ENCODE assay signal across 10 cellular contexts in genomic region chr2:241638940-241639339, GRCh38. TPM values are rescaled to one million over a fixed set of nuclear protein-coding genes. Genes with fewer than 3 reads are reported as not detected.
DNase-seq lines count a peak whose midpoint lies in the region; ATAC-seq and TF ChIP-seq lines count a peak whose summit lies in the region.
"Had no signal": no experiment of that assay in that cellular context is flagged by ENCODE, and none has a peak within 500 bp of the region (broad histone marks: within the 10 kb centered on the region; RNA-seq: fewer than 3 reads in every experiment).

No MANE protein-coding gene starts in this region.

- CTCF ChIA-PET in activated CD8-positive, alpha-beta memory T cell treated with anti-CD3 and anti-CD28 coated beads, Interleukin-2, amount 10 ng/mL, durations not matched to agents 7 days and 5 days (lab: Charles Lee) = interaction anchor here (0.7 to 1.2 kb wide), 5 partner anchors 8 to 239 kb away, joined by 3 read pairs; no protein-coding TSS in a partner anchor
- CTCF ChIA-PET in activated CD4-positive, alpha-beta memory T cell treated with anti-CD3 and anti-CD28 coated beads, Interleukin-2, amount 10 ng/mL, durations not matched to agents 7 days and 5 days (lab: Charles Lee) = interaction anchor here (1.1 to 1.9 kb wide), 4 partner anchors 20 to 63 kb away, joined by 3 to 10 read pairs (median 6); partner anchors contain the start of genes DTYMK and ING5
- CTCF ChIA-PET in GM10248 (lab: Yijun Ruan, JAX) = interaction anchor here (1.0 to 1.6 kb wide), 4 partner anchors 10 to 63 kb away, joined by 3 read pairs; partner anchors contain the start of genes DTYMK and ING5

- peaks cover 86% of the 10 kb centered on the region for H3K79me2 ChIP-seq in hepatocyte

- no peak for TF ChIP-seq CTCF in hepatocyte (IDR thresholded peaks at IDR 0.05; ENCODE audit: poor library complexity)
- no peak for TF ChIP-seq CTCF in GM10248 (IDR thresholded peaks at IDR 0.05; ENCODE audit: control extremely low read depth, extremely low read depth, low read depth, missing control alignments)
- no peak for TF ChIP-seq CTCF in gastroesophageal sphincter (IDR thresholded peaks at IDR 0.05)

- peak overlapping the region; percentile 93 for H3K27ac Mint-ChIP-seq in activated CD8-positive, alpha-beta memory T cell treated with anti-CD3 and anti-CD28 coated beads, Interleukin-2, amount 10 ng/mL, durations not matched to agents 7 days and 5 days
- no peak overlapping the region for H3K27ac Mint-ChIP-seq in activated CD4-positive, alpha-beta memory T cell treated with anti-CD3 and anti-CD28 coated beads, Interleukin-2, amount 10 ng/mL, durations not matched to agents 7 days and 5 days
- H3K27ac Mint-ChIP-seq in stimulated activated memory B cell treated with anti-CD40 and anti-IgM and Interleukin-4, amounts not matched to agents 10 μg/mL and 1 μg/mL and 100 μg/mL, for 72 hours = peak overlapping the region; percentile 93

- POLR2A ChIA-PET in activated CD4-positive, alpha-beta memory T cell treated with anti-CD3 and anti-CD28 coated beads, Interleukin-2, amount 10 ng/mL, durations not matched to agents 7 days and 5 days (lab: Charles Lee) = interaction anchor here (0.9 to 4.1 kb wide), 7 partner anchors 8 to 489 kb away, joined by 4 to 21 read pairs (median 7); partner anchors contain the start of genes ING5, PASK and PPP1R7
- POLR2A ChIA-PET in GM10248 (lab: Yijun Ruan, JAX) = no interaction called here

- peak overlapping the region; percentile 95 for H3K4me3 Mint-ChIP-seq in activated CD8-positive, alpha-beta memory T cell treated with anti-CD3 and anti-CD28 coated beads, Interleukin-2, amount 10 ng/mL, durations not matched to agents 7 days and 5 days
- H3K4me3 Mint-ChIP-seq in activated CD4-positive, alpha-beta memory T cell treated with anti-CD3 and anti-CD28 coated beads, Interleukin-2, amount 10 ng/mL, durations not matched to agents 7 days and 5 days = peak overlapping the region; percentile 89
- H3K4me3 Mint-ChIP-seq in stimulated activated memory B cell treated with anti-CD40 and anti-IgM and Interleukin-4, amounts not matched to agents 10 μg/mL and 1 μg/mL and 100 μg/mL, for 72 hours = peak overlapping the region; percentile 90

- H3K27ac ChIP-seq in hepatocyte (no peak overlapping the region), gastroesophageal sphincter (peak overlapping the region in 1 of 4 donors; percentile 7)

- H3K36me3 ChIP-seq in hepatocyte (replicated peaks; ENCODE audit: insufficient read depth, low read depth) (no peaks in the 10 kb centered on the region), gastroesophageal sphincter (peaks cover 0 to 1% of the 10 kb centered on the region in 2 donors)

- no peak for TF ChIP-seq EP300 in gastroesophageal sphincter (IDR thresholded peaks at IDR 0.05)

- no peak for ATAC-seq in activated CD8-positive, alpha-beta memory T cell treated with anti-CD3 and anti-CD28 coated beads, Interleukin-2, amount 10 ng/mL, durations not matched to agents 7 days and 5 days
- ATAC-seq in stimulated activated memory B cell treated with anti-CD40 and anti-IgM and Interleukin-4, amounts not matched to agents 10 μg/mL and 1 μg/mL and 100 μg/mL, for 72 hours = no peak
- ATAC-seq in left lobe of liver (no peak), gastroesophageal sphincter (no peak)

- H2AFZ ChIP-seq in hepatocyte = no peak overlapping the region

- TF ChIP-seq POLR2A in gastroesophageal sphincter (IDR thresholded peaks at IDR 0.05) = no peak

- WGBS in hepatocyte (ENCODE audit: low lambda C conversion rate, missing lambda C conversion rate) = 94% methylated on average over 14 of the region's 14 CpGs
- WGBS in gastroesophageal sphincter (ENCODE audit: low coverage in 1 of 2), 2 donors = 89% methylated on average over 5 of the region's 14 CpGs; no CpG with 5 or more reads in 1 of the 2 donors

- H3K4me1 ChIP-seq in hepatocyte (ENCODE audit: insufficient read depth) = peaks cover 26% of the 10 kb centered on the region
- peaks cover 10 to 68% (median 34%) of the 10 kb centered on the region in 3 donors for H3K4me1 ChIP-seq in gastroesophageal sphincter

- no peaks in the 10 kb centered on the region for H3K27me3 Mint-ChIP-seq in activated CD8-positive, alpha-beta memory T cell treated with anti-CD3 and anti-CD28 coated beads, Interleukin-2, amount 10 ng/mL, durations not matched to agents 7 days and 5 days
- H3K27me3 Mint-ChIP-seq in activated CD4-positive, alpha-beta memory T cell treated with anti-CD3 and anti-CD28 coated beads, Interleukin-2, amount 10 ng/mL, durations not matched to agents 7 days and 5 days = no peaks in the 10 kb centered on the region
- no peaks in the 10 kb centered on the region for H3K27me3 Mint-ChIP-seq in stimulated activated memory B cell treated with anti-CD40 and anti-IgM and Interleukin-4, amounts not matched to agents 10 μg/mL and 1 μg/mL and 100 μg/mL, for 72 hours

- H3K4me3 ChIP-seq in hepatocyte = peak overlapping the region; percentile 93
- peak overlapping the region in 1 of 2 donors; percentile 98 for H3K4me3 ChIP-seq in gastroesophageal sphincter

- no peaks in the 10 kb centered on the region for H3K9me3 ChIP-seq in hepatocyte (ENCODE audit: low read depth)
- H3K9me3 ChIP-seq in gastroesophageal sphincter = no peaks in the 10 kb centered on the region

- peak overlapping the region; percentile 80 for H3K4me2 ChIP-seq in hepatocyte

- H4K20me1 ChIP-seq in hepatocyte (ENCODE audit: insufficient read depth, poor library complexity, severe bottlenecking) = peaks cover 56% of the 10 kb centered on the region

- H3K4me1 Mint-ChIP-seq in activated CD8-positive, alpha-beta memory T cell treated with anti-CD3 and anti-CD28 coated beads, Interleukin-2, amount 10 ng/mL, durations not matched to agents 7 days and 5 days = peaks cover 52% of the 10 kb centered on the region
- H3K4me1 Mint-ChIP-seq in activated CD4-positive, alpha-beta memory T cell treated with anti-CD3 and anti-CD28 coated beads, Interleukin-2, amount 10 ng/mL, durations not matched to agents 7 days and 5 days = peaks cover 48% of the 10 kb centered on the region
- H3K4me1 Mint-ChIP-seq in stimulated activated memory B cell treated with anti-CD40 and anti-IgM and Interleukin-4, amounts not matched to agents 10 μg/mL and 1 μg/mL and 100 μg/mL, for 72 hours = peaks cover 72% of the 10 kb centered on the region

- H3K27me3 ChIP-seq in hepatocyte = no peaks in the 10 kb centered on the region
- no peaks in the 10 kb centered on the region for H3K27me3 ChIP-seq in gastroesophageal sphincter

- H3K9me3 Mint-ChIP-seq in activated CD8-positive, alpha-beta memory T cell treated with anti-CD3 and anti-CD28 coated beads, Interleukin-2, amount 10 ng/mL, durations not matched to agents 7 days and 5 days (ENCODE audit: low read depth) = peaks cover 5% of the 10 kb centered on the region
- peaks cover 4% of the 10 kb centered on the region for H3K9me3 Mint-ChIP-seq in activated CD4-positive, alpha-beta memory T cell treated with anti-CD3 and anti-CD28 coated beads, Interleukin-2, amount 10 ng/mL, durations not matched to agents 7 days and 5 days
- no peaks in the 10 kb centered on the region for H3K9me3 Mint-ChIP-seq in stimulated activated memory B cell treated with anti-CD40 and anti-IgM and Interleukin-4, amounts not matched to agents 10 μg/mL and 1 μg/mL and 100 μg/mL, for 72 hours

- no peaks in the 10 kb centered on the region for H3K9me2 ChIP-seq in hepatocyte (replicated peaks; ENCODE audit: insufficient read depth)

- no peak for DNase-seq in activated CD8-positive, alpha-beta memory T cell treated with anti-CD3 and anti-CD28 coated beads, Interleukin-2, amount 10 ng/mL, durations not matched to agents 7 days and 5 days
- no peak for DNase-seq in activated CD8-positive, alpha-beta memory T cell treated with anti-CD3 and anti-CD28 coated beads for 24 hours
- DNase-seq in activated CD4-positive, alpha-beta memory T cell treated with anti-CD3 and anti-CD28 coated beads, Interleukin-2, amount 10 ng/mL, durations not matched to agents 7 days and 5 days = no peak
- DNase-seq in hepatocyte (ENCODE audit: low spot score) (no peak), GM10248 (ENCODE audit: extremely low spot score) (no peak), left lobe of liver (ENCODE audit: low spot score) (no peak)
- DNase-seq: anterior cingulate cortex, NCI-H1105 had no signal

- peaks cover 22% of the 10 kb centered on the region for H3K36me3 Mint-ChIP-seq in activated CD8-positive, alpha-beta memory T cell treated with anti-CD3 and anti-CD28 coated beads, Interleukin-2, amount 10 ng/mL, durations not matched to agents 7 days and 5 days
- H3K36me3 Mint-ChIP-seq in activated CD4-positive, alpha-beta memory T cell treated with anti-CD3 and anti-CD28 coated beads, Interleukin-2, amount 10 ng/mL, durations not matched to agents 7 days and 5 days (ENCODE audit: low read depth) = peaks cover 30% of the 10 kb centered on the region
- H3K36me3 Mint-ChIP-seq in stimulated activated memory B cell treated with anti-CD40 and anti-IgM and Interleukin-4, amounts not matched to agents 10 μg/mL and 1 μg/mL and 100 μg/mL, for 72 hours = peaks cover 19% of the 10 kb centered on the region

RNA-seq across cellular contexts. Expression of gene ATG4B, which starts 1.4 kb away (rescaled TPM):
- total RNA-seq in activated CD8-positive, alpha-beta memory T cell treated with anti-CD3 and anti-CD28 coated beads, Interleukin-2, amount 10 ng/mL, durations not matched to agents 7 days and 5 days = 10 to 100 TPM; 91.4 to 95.3 TPM
- total RNA-seq in activated CD4-positive, alpha-beta memory T cell treated with anti-CD3 and anti-CD28 coated beads, Interleukin-2, amount 10 ng/mL, durations not matched to agents 7 days and 5 days = 10 to 100 TPM; 84.1 to 87.1 TPM
- total RNA-seq in hepatocyte = 61.0 and 61.3 TPM in 2 replicates
- polyA plus RNA-seq in hepatocyte = 108 and 126 TPM in 2 replicates
- 41.5 TPM for total RNA-seq in left lobe of liver
- 10 to 100 TPM; 44.2 to 72.1 (median 66.0) TPM for total RNA-seq in gastroesophageal sphincter

RNA-seq across cellular contexts. Expression of gene THAP4, which starts 2.0 kb away (rescaled TPM):
- total RNA-seq in activated CD8-positive, alpha-beta memory T cell treated with anti-CD3 and anti-CD28 coated beads, Interleukin-2, amount 10 ng/mL, durations not matched to agents 7 days and 5 days = 10 to 100 TPM; 38.1 to 39.3 TPM
- 10 to 100 TPM; 31.9 to 34.3 TPM for total RNA-seq in activated CD4-positive, alpha-beta memory T cell treated with anti-CD3 and anti-CD28 coated beads, Interleukin-2, amount 10 ng/mL, durations not matched to agents 7 days and 5 days
- total RNA-seq in hepatocyte (33.5 and 43.2 TPM in 2 replicates), left lobe of liver (29.1 TPM), gastroesophageal sphincter (10 to 100 TPM; 36.0 to 68.4 (median 43.0) TPM)
- 58.1 and 59.8 TPM in 2 replicates for polyA plus RNA-seq in hepatocyte

RNA-seq across cellular contexts. Expression of gene DTYMK, which starts 47.7 kb away (rescaled TPM):
- 10 to 100 TPM; 79.9 to 95.5 TPM for total RNA-seq in activated CD8-positive, alpha-beta memory T cell treated with anti-CD3 and anti-CD28 coated beads, Interleukin-2, amount 10 ng/mL, durations not matched to agents 7 days and 5 days
- total RNA-seq in activated CD4-positive, alpha-beta memory T cell treated with anti-CD3 and anti-CD28 coated beads, Interleukin-2, amount 10 ng/mL, durations not matched to agents 7 days and 5 days = 10 to 100 TPM; 54.8 to 57.7 TPM
- total RNA-seq in hepatocyte (18.9 and 20.7 TPM in 2 replicates), left lobe of liver (11.5 TPM), gastroesophageal sphincter (10 to 100 TPM in 2 of 4 donors, 1 to 10 TPM in 2; 7.7 to 18.7 (median 11.0) TPM)
- polyA plus RNA-seq in hepatocyte = 52.3 and 55.5 TPM in 2 replicates
